In genomic region chr17:80523054-80523744, GRCh38 we compare ENCODE assay signal across 23 cellular contexts. TPM values are rescaled to one million over a fixed set of nuclear protein-coding genes. Genes with fewer than 3 reads are reported as not detected.
"Had no signal": no experiment of that assay in that cellular context is flagged by ENCODE, and none has a peak within 500 bp of the region (broad histone marks: within the 10 kb centered on the region; RNA-seq: fewer than 3 reads in every experiment).

No MANE protein-coding gene starts in this region.

- H3K9me3 Mint-ChIP-seq: stimulated activated naive CD8-positive, alpha-beta T cell treated with anti-CD3 and anti-CD28 coated beads, Interleukin-15, amount 100 ng/mL, for 72 hours; type B pancreatic cell had no signal

- H3K27me3 ChIP-seq: hepatocyte, ovary had no signal

- H3K4me2 ChIP-seq: hepatocyte had no signal

- H2AFZ ChIP-seq: hepatocyte had no signal

- H3K27ac Mint-ChIP-seq: naive B cell; stimulated activated memory B cell treated with anti-CD40 and anti-IgM and Interleukin-4, amounts not matched to agents 10 μg/mL and 1 μg/mL and 100 μg/mL, for 72 hours; stimulated activated naive CD8-positive, alpha-beta T cell treated with anti-CD3 and anti-CD28 coated beads, Interleukin-15, amount 100 ng/mL, for 72 hours; type B pancreatic cell had no signal

- H3K36me3 ChIP-seq: ovary, spleen, thoracic aorta had no signal

- H3K36me3 Mint-ChIP-seq: naive B cell; stimulated activated memory B cell treated with anti-CD40 and anti-IgM and Interleukin-4, amounts not matched to agents 10 μg/mL and 1 μg/mL and 100 μg/mL, for 72 hours; type B pancreatic cell had no signal

- H3K4me3 Mint-ChIP-seq: naive B cell; stimulated activated memory B cell treated with anti-CD40 and anti-IgM and Interleukin-4, amounts not matched to agents 10 μg/mL and 1 μg/mL and 100 μg/mL, for 72 hours; stimulated activated naive CD8-positive, alpha-beta T cell treated with anti-CD3 and anti-CD28 coated beads, Interleukin-15, amount 100 ng/mL, for 72 hours; type B pancreatic cell had no signal

- DNase-seq: cortex of kidney; dorsolateral prefrontal cortex; effector CD8-positive, alpha-beta T cell; foreskin melanocyte; head of caudate nucleus; left colon; left ventricle myocardium superior; mesenchymal stem cell; naive B cell; right cardiac atrium; spleen; stimulated activated CD4-positive, alpha-beta T cell treated with anti-CD3 and anti-CD28 coated beads, Interleukin-15, amount 100 ng/mL, for 24 hours; stimulated activated CD4-positive, alpha-beta T cell treated with anti-CD3 and anti-CD28 coated beads, Interleukin-1b, Interleukin-23, amount 100 ng/mL, for 48 hours; stimulated activated CD4-positive, alpha-beta T cell treated with anti-CD3 and anti-CD28 coated beads, Interleukin-4, amount 100 ng/mL, for 24 hours; stimulated activated naive CD8-positive, alpha-beta T cell treated with anti-CD3 and anti-CD28 coated beads, Interleukin-15, amount 100 ng/mL, for 72 hours had no signal

- ATAC-seq: left colon; left ventricle myocardium superior; right cardiac atrium; stimulated activated memory B cell treated with anti-CD40 and anti-IgM and Interleukin-4, amounts not matched to agents 10 μg/mL and 1 μg/mL and 100 μg/mL, for 72 hours; stimulated activated naive CD8-positive, alpha-beta T cell treated with anti-CD3 and anti-CD28 coated beads, Interleukin-15, amount 100 ng/mL, for 72 hours had no signal

- H3K27ac ChIP-seq: dorsolateral prefrontal cortex, hepatocyte, spleen, thoracic aorta had no signal

- H3K9me3 ChIP-seq: ovary, spleen, thoracic aorta had no signal

- H3K4me1 ChIP-seq: spleen had no signal

- H3K4me1 Mint-ChIP-seq: naive B cell; stimulated activated memory B cell treated with anti-CD40 and anti-IgM and Interleukin-4, amounts not matched to agents 10 μg/mL and 1 μg/mL and 100 μg/mL, for 72 hours; stimulated activated naive CD8-positive, alpha-beta T cell treated with anti-CD3 and anti-CD28 coated beads, Interleukin-15, amount 100 ng/mL, for 72 hours had no signal

- H3K79me2 ChIP-seq: hepatocyte had no signal

- H3K4me3 ChIP-seq: dorsolateral prefrontal cortex, hepatocyte, lung, ovary, spleen, thoracic aorta had no signal

RNA-seq across cellular contexts. Expression of gene NPTX1, which starts 46.8 kb away (rescaled TPM):
- total RNA-seq: kidney epithelial cell, left ventricle myocardium superior, right cardiac atrium, subcutaneous adipose tissue had no signal
